In genomic region chr3:154829979-154830378, GRCh38 we compare ENCODE assay signal across 24 cellular contexts.
"Had no signal": no experiment of that assay in that cellular context is flagged by ENCODE, and none has a peak within 500 bp of the region (broad histone marks: within the 10 kb centered on the region; RNA-seq: fewer than 3 reads in every experiment).

No MANE protein-coding gene starts in this region.

- H3K36me3 Mint-ChIP-seq: mesothelial cell of epicardium; naive B cell; natural killer cell; stimulated activated naive B cell treated with anti-CD40 and anti-IgM and Interleukin-4, amounts not matched to agents 10 μg/mL and 1 μg/mL and 100 μg/mL, for 72 hours had no signal

- H3K4me3 ChIP-seq: left ventricle myocardium inferior, lung, ovary, right atrium auricular region, right lobe of liver, skin epidermis, suprapubic skin, thoracic aorta, tibial artery, upper lobe of right lung had no signal

- H3K27me3 ChIP-seq: ovary, right atrium auricular region, right lobe of liver, suprapubic skin, tibial artery, upper lobe of right lung had no signal

- H3K27ac ChIP-seq: left ventricle myocardium inferior, ovary, right atrium auricular region, right lobe of liver, skin epidermis, suprapubic skin, thoracic aorta, tibial artery, upper lobe of right lung had no signal

- H3K27me3 Mint-ChIP-seq: naive B cell; progenitor cell of endocrine pancreas; stimulated activated naive B cell treated with anti-CD40 and anti-IgM and Interleukin-4, amounts not matched to agents 10 μg/mL and 1 μg/mL and 100 μg/mL, for 72 hours; stimulated activated naive CD8-positive, alpha-beta T cell treated with anti-CD3 and anti-CD28 coated beads, Interleukin-15, Interleukin-2, amounts not matched to agents 100 ng/mL and 50 ng/mL, for 24 hours had no signal

- ATAC-seq: natural killer cell; right lobe of liver; stimulated activated naive B cell treated with anti-CD40 and anti-IgM and Interleukin-4, amounts not matched to agents 10 μg/mL and 1 μg/mL and 100 μg/mL, for 72 hours; upper lobe of right lung had no signal

- H3K4me1 ChIP-seq: left ventricle myocardium inferior, right atrium auricular region, right lobe of liver, suprapubic skin, tibial artery, upper lobe of right lung had no signal

- H3K36me3 ChIP-seq: left ventricle myocardium inferior, ovary, right atrium auricular region, right lobe of liver, suprapubic skin, thoracic aorta, tibial artery, upper lobe of right lung had no signal

- H3K9me3 Mint-ChIP-seq: stimulated activated naive CD8-positive, alpha-beta T cell treated with anti-CD3 and anti-CD28 coated beads, Interleukin-15, Interleukin-2, amounts not matched to agents 100 ng/mL and 50 ng/mL, for 24 hours had no signal

- H3K27ac Mint-ChIP-seq: mesothelial cell of epicardium; naive B cell; natural killer cell; nephron progenitor cell; progenitor cell of endocrine pancreas; stimulated activated naive B cell treated with anti-CD40 and anti-IgM and Interleukin-4, amounts not matched to agents 10 μg/mL and 1 μg/mL and 100 μg/mL, for 72 hours; stimulated activated naive CD8-positive, alpha-beta T cell treated with anti-CD3 and anti-CD28 coated beads, Interleukin-15, Interleukin-2, amounts not matched to agents 100 ng/mL and 50 ng/mL, for 24 hours had no signal

- H3K4me3 Mint-ChIP-seq: mesothelial cell of epicardium; naive B cell; natural killer cell; nephron progenitor cell; stimulated activated naive B cell treated with anti-CD40 and anti-IgM and Interleukin-4, amounts not matched to agents 10 μg/mL and 1 μg/mL and 100 μg/mL, for 72 hours; stimulated activated naive CD8-positive, alpha-beta T cell treated with anti-CD3 and anti-CD28 coated beads, Interleukin-15, Interleukin-2, amounts not matched to agents 100 ng/mL and 50 ng/mL, for 24 hours had no signal

- H3K4me1 Mint-ChIP-seq: mesothelial cell of epicardium; naive B cell; natural killer cell; nephron progenitor cell; stimulated activated naive B cell treated with anti-CD40 and anti-IgM and Interleukin-4, amounts not matched to agents 10 μg/mL and 1 μg/mL and 100 μg/mL, for 72 hours had no signal

- DNase-seq: islet precursor cell; left ventricle myocardium inferior; mesendoderm; naive B cell; natural killer cell; nephron progenitor cell; ovary; right lobe of liver; stimulated activated CD4-positive, alpha-beta T cell treated with anti-CD3 and anti-CD28 coated beads, Interleukin-12 subunit alpha, Interleukin-12 subunit beta, amount 100 ng/mL, for 4 hours; stimulated activated CD4-positive, alpha-beta T cell treated with anti-CD3 and anti-CD28 coated beads, Interleukin-15, amount 100 ng/mL, for 24 hours; stimulated activated CD4-positive, alpha-beta T cell treated with anti-CD3 and anti-CD28 coated beads, Interleukin-2, amount 100 ng/mL, for 24 hours; stimulated activated CD4-positive, alpha-beta T cell treated with anti-CD3 and anti-CD28 coated beads, Interleukin-4, amount 100 ng/mL, for 1 hour; stimulated activated naive B cell treated with anti-CD40 and anti-IgM and Interleukin-4, amounts not matched to agents 10 μg/mL and 1 μg/mL and 100 μg/mL, for 72 hours; tibial artery; trophoblast cell; upper lobe of right lung had no signal

- H3K9me3 ChIP-seq: ovary, right lobe of liver, suprapubic skin, thoracic aorta, upper lobe of right lung had no signal
